Comparison of ENCODE assay signal across 1 cellular context in the genomic region with DNA sequence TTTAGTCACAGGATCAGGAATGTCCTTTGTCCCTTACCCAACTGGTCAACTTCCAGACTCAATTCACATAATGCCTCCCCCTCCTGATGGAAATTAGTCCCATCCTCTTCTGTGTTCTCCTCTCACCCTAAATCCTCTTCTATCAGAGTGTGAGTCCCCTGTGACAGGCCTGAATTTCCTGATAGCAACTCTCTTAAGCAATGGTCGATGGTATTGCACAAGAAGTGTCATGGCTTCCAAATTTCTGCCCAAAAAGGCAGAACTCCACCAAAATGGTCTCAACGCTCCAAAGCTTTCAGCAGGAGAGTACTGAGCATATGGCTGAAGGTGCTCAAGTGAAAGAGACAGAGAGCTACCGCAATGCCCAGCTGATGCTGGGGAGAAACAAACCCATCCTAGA.
TF ChIP-seq lines count a peak whose summit lies in the region.

No MANE protein-coding gene starts in this region.

TF ChIP-seq in GM23338, 12 proteins besides CTCF, POLR2A, EP300 and RAD21 (continued from another document):
- TF ChIP-seq, protein P1, sequence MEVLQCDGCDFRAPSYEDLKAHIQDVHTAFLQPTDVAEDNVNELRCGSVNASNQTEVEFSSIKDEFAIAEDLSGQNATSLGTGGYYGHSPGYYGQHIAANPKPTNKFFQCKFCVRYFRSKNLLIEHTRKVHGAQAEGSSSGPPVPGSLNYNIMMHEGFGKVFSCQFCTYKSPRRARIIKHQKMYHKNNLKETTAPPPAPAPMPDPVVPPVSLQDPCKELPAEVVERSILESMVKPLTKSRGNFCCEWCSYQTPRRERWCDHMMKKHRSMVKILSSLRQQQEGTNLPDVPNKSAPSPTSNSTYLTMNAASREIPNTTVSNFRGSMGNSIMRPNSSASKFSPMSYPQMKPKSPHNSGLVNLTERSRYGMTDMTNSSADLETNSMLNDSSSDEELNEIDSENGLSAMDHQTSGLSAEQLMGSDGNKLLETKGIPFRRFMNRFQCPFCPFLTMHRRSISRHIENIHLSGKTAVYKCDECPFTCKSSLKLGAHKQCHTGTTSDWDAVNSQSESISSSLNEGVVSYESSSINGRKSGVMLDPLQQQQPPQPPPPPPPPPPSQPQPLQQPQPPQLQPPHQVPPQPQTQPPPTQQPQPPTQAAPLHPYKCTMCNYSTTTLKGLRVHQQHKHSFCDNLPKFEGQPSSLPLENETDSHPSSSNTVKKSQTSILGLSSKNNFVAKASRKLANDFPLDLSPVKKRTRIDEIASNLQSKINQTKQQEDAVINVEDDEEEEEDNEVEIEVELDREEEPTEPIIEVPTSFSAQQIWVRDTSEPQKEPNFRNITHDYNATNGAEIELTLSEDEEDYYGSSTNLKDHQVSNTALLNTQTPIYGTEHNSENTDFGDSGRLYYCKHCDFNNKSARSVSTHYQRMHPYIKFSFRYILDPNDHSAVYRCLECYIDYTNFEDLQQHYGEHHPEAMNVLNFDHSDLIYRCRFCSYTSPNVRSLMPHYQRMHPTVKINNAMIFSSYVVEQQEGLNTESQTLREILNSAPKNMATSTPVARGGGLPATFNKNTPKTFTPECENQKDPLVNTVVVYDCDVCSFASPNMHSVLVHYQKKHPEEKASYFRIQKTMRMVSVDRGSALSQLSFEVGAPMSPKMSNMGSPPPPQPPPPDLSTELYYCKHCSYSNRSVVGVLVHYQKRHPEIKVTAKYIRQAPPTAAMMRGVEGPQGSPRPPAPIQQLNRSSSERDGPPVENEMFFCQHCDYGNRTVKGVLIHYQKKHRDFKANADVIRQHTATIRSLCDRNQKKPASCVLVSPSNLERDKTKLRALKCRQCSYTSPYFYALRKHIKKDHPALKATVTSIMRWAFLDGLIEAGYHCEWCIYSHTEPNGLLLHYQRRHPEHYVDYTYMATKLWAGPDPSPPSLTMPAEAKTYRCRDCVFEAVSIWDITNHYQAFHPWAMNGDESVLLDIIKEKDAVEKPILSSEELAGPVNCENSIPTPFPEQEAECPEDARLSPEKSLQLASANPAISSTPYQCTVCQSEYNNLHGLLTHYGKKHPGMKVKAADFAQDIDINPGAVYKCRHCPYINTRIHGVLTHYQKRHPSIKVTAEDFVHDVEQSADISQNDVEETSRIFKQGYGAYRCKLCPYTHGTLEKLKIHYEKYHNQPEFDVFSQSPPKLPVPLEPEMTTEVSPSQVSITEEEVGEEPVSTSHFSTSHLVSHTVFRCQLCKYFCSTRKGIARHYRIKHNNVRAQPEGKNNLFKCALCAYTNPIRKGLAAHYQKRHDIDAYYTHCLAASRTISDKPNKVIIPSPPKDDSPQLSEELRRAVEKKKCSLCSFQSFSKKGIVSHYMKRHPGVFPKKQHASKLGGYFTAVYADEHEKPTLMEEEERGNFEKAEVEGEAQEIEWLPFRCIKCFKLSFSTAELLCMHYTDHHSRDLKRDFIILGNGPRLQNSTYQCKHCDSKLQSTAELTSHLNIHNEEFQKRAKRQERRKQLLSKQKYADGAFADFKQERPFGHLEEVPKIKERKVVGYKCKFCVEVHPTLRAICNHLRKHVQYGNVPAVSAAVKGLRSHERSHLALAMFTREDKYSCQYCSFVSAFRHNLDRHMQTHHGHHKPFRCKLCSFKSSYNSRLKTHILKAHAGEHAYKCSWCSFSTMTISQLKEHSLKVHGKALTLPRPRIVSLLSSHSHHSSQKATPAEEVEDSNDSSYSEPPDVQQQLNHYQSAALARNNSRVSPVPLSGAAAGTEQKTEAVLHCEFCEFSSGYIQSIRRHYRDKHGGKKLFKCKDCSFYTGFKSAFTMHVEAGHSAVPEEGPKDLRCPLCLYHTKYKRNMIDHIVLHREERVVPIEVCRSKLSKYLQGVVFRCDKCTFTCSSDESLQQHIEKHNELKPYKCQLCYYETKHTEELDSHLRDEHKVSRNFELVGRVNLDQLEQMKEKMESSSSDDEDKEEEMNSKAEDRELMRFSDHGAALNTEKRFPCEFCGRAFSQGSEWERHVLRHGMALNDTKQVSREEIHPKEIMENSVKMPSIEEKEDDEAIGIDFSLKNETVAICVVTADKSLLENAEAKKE (CRISPR knock-in tag; IDR thresholded peaks at IDR 0.05) = no peak
- no peak for TF ChIP-seq STAT1 (IDR thresholded peaks at IDR 0.05; ENCODE audit: unreplicated experiment)
- no peak for TF ChIP-seq ZNF331 (CRISPR knock-in tag; IDR thresholded peaks at IDR 0.05; ENCODE audit: low read depth)
- TF ChIP-seq EZH2phosphoT487 (IDR thresholded peaks at IDR 0.05; ENCODE audit: unreplicated experiment) = no peak
- TF ChIP-seq CREB1 (CRISPR knock-in tag; IDR thresholded peaks at IDR 0.05; ENCODE audit: low read depth) = no peak
- no peak for TF ChIP-seq ZNF114 (CRISPR knock-in tag; IDR thresholded peaks at IDR 0.05)
